Comparison of ENCODE assay signal across 18 cellular contexts in the genomic region with DNA sequence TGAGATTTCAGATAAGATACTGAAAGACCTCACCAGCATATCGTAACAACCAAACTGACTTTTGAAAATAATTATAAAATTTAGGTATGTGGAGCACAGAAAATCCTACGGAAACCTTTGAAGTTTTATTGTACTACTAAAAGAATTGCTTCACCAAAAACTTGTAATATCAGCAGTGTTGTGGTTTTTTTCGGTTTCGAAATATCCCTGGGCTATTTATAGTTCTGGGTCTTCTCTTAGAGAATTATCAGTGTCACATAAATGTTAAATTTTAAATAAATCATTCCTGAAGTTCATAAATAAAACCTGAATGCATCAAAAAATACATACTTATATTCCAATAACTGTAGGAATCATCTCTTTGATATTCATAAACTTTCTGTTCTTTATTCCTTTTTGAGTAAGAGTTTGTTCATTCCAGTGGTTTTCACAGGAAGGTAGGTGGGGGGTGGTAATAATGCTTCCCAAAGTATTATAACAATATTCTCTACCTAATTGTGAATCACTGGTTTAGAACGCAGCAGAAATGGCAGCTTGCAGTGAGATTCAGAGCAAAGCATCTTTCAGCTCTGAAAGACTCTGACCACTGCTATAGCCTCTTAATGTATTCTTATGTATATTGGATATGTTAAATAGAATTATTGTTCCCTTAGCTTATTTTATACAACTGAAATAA.
DNase-seq lines count a peak whose midpoint lies in the region; ATAC-seq, FAIRE-seq and TF ChIP-seq lines count a peak whose summit lies in the region.
"Had no signal": no experiment of that assay in that cellular context is flagged by ENCODE, and none has a peak within 500 bp of the region (broad histone marks: within the 10 kb centered on the region; RNA-seq: fewer than 3 reads in every experiment).

No MANE protein-coding gene starts in this region.

- H3F3A ChIP-seq in PC-3 (ENCODE audit: low read length, unreplicated experiment) = no peaks in the 10 kb centered on the region

- TF ChIP-seq POLR2A in Peyer's patch (IDR thresholded peaks at IDR 0.05) = no peak

- no peak overlapping the region for H2AFZ ChIP-seq in PC-3 (ENCODE audit: low read length)

- H3K4me1 ChIP-seq in PC-3 (ENCODE audit: insufficient read depth, low read length) = peaks cover 13% of the 10 kb centered on the region
- H3K4me1 ChIP-seq in small intestine (ENCODE audit: control insufficient read depth in 2 of 2, insufficient read depth in 1 of 2, low read depth in 1 of 2, low read length in 1 of 2) = no peaks in the 10 kb centered on the region
- H3K4me1 ChIP-seq in Peyer's patch = peaks cover 0 to 7% (median 0%) of the 10 kb centered on the region in 4 donors
- H3K4me1 ChIP-seq: ascending aorta, uterus had no signal

- no peak for FAIRE-seq in small intestine (lab: Jason Lieb, UNC)

- H3K36me3 ChIP-seq in PC-3 (ENCODE audit: low read depth, low read length) (no peaks in the 10 kb centered on the region), small intestine (ENCODE audit: control insufficient read depth in 2 of 2, insufficient read depth in 2 of 2, low read length in 2 of 2) (no peaks in the 10 kb centered on the region), Peyer's patch (no peaks in the 10 kb centered on the region)
- H3K36me3 ChIP-seq: ascending aorta, heart right ventricle, uterus had no signal

- no peaks in the 10 kb centered on the region for H3K79me2 ChIP-seq in PC-3 (ENCODE audit: low read length)

- H3K36me3 Mint-ChIP-seq in natural killer cell = no peaks in the 10 kb centered on the region
- H3K36me3 Mint-ChIP-seq in natural killer cell treated with Interleukin-12 subunit alpha and Interleukin-12 subunit beta and Interleukin-15 and Interleukin-18, amount 100 ng/mL, for 72 hours = no peaks in the 10 kb centered on the region

- ATAC-seq in natural killer cell (no peak), PC-3 (no peak), HG02678 (IDR thresholded peaks at IDR 0.05; ENCODE audit: unreplicated experiment) (no peak)
- ATAC-seq in natural killer cell treated with Interleukin-12 subunit alpha and Interleukin-12 subunit beta and Interleukin-15 and Interleukin-18, amount 100 ng/mL, for 72 hours = no peak
- ATAC-seq: heart right ventricle had no signal

- peaks cover 42 to 44% of the 10 kb centered on the region in 2 donors for H3K4me1 Mint-ChIP-seq in natural killer cell
- H3K4me1 Mint-ChIP-seq in natural killer cell treated with Interleukin-12 subunit alpha and Interleukin-12 subunit beta and Interleukin-15 and Interleukin-18, amount 100 ng/mL, for 72 hours (ENCODE audit: low read depth in 2 of 2) = peaks cover 23 to 25% of the 10 kb centered on the region in 2 donors

- no peaks in the 10 kb centered on the region for H4K20me1 ChIP-seq in PC-3 (ENCODE audit: low read length)

- intact Hi-C loops in natural killer cell (cut with micrococcal nuclease) = no loop called here
- intact Hi-C loops in PC-3 (cut with micrococcal nuclease) = no loop called here

- 0 out of 2 replicates have a peak overlapping the region, but pooled peaks have one; percentile 1 for H3K4me2 ChIP-seq in PC-3 (ENCODE audit: low read length)

- H3K27ac ChIP-seq in PC-3 (ENCODE audit: low read length) (no peak overlapping the region), small intestine (ENCODE audit: low read depth in 1 of 2, low read length in 1 of 2) (no peak overlapping the region), Peyer's patch (no peak overlapping the region)
- H3K27ac ChIP-seq: ascending aorta, heart right ventricle, uterus had no signal

- H3K9ac ChIP-seq in PC-3 (ENCODE audit: low read length) = no peak overlapping the region

- H3K9me3 ChIP-seq in PC-3 (ENCODE audit: low read length) (no peaks in the 10 kb centered on the region), small intestine (ENCODE audit: control insufficient read depth, low read depth) (no peaks in the 10 kb centered on the region), Peyer's patch (no peaks in the 10 kb centered on the region)
- H3K9me3 ChIP-seq: ascending aorta, heart right ventricle, uterus had no signal

- CTCF ChIA-PET in PC-3 (lab: Charles Lee) = no interaction called here

- peak overlapping the region; percentile 60 for H3K4me3 Mint-ChIP-seq in natural killer cell
- H3K4me3 Mint-ChIP-seq in natural killer cell treated with Interleukin-12 subunit alpha and Interleukin-12 subunit beta and Interleukin-15 and Interleukin-18, amount 100 ng/mL, for 72 hours = no peak overlapping the region
- H3K4me3 Mint-ChIP-seq: activated T-helper 1 cell treated with anti-CD3 and anti-CD28 coated beads, Interleukin-12 subunit alpha, Interleukin-12 subunit beta, Interleukin-2, Interleukin-4 antibody, amounts not matched to agents 30 ng/mL and 10 ng/mL and 1 ng/mL, durations not matched to agents 14 hours and 24 hours and 36 hours had no signal

- H3K27me3 Mint-ChIP-seq in natural killer cell (ENCODE audit: low read depth in 2 of 2) = no peaks in the 10 kb centered on the region
- H3K27me3 Mint-ChIP-seq in natural killer cell treated with Interleukin-12 subunit alpha and Interleukin-12 subunit beta and Interleukin-15 and Interleukin-18, amount 100 ng/mL, for 72 hours = no peaks in the 10 kb centered on the region

- H3K4me3 ChIP-seq in PC-3 (ENCODE audit: low read length) (no peak overlapping the region), fibroblast of mammary gland (ENCODE audit: control insufficient read depth, low read depth, low read length) (no peak overlapping the region), small intestine (ENCODE audit: low read depth in 1 of 2, low read length in 2 of 2) (no peak overlapping the region), Peyer's patch (no peak overlapping the region)
- H3K4me3 ChIP-seq: ascending aorta, heart right ventricle, uterus had no signal

- H3K27me3 ChIP-seq in PC-3 (ENCODE audit: low read length) = no peaks in the 10 kb centered on the region
- no peaks in the 10 kb centered on the region for H3K27me3 ChIP-seq in small intestine (ENCODE audit: control insufficient read depth in 2 of 2, insufficient read depth in 2 of 2, low read length in 2 of 2)
- no peaks in the 10 kb centered on the region for H3K27me3 ChIP-seq in Peyer's patch
- H3K27me3 ChIP-seq: ascending aorta, heart right ventricle, uterus had no signal

- no peaks in the 10 kb centered on the region for H3K9me2 ChIP-seq in PC-3 (replicated peaks; ENCODE audit: low read length)

- no peak overlapping the region for H3K27ac Mint-ChIP-seq in natural killer cell
- peak overlapping the region in 1 of 2 donors; percentile 31 for H3K27ac Mint-ChIP-seq in natural killer cell treated with Interleukin-12 subunit alpha and Interleukin-12 subunit beta and Interleukin-15 and Interleukin-18, amount 100 ng/mL, for 72 hours
- H3K27ac Mint-ChIP-seq: activated T-helper 1 cell treated with anti-CD3 and anti-CD28 coated beads, Interleukin-12 subunit alpha, Interleukin-12 subunit beta, Interleukin-2, Interleukin-4 antibody, amounts not matched to agents 30 ng/mL and 10 ng/mL and 1 ng/mL, durations not matched to agents 14 hours and 24 hours and 36 hours had no signal

- DNase-seq in natural killer cell (no peak), PC-3 (peak; percentile 40), fibroblast of mammary gland (ENCODE audit: low read depth) (peak; percentile 58), small intestine (no peak), mesenteric fat pad (ENCODE audit: low spot score) (no peak), Peyer's patch (no peak)
- DNase-seq in natural killer cell treated with Interleukin-12 subunit alpha and Interleukin-12 subunit beta and Interleukin-15 and Interleukin-18, amount 100 ng/mL, for 72 hours (ENCODE audit: low spot score) = no peak
- DNase-seq: activated CD4-positive, alpha-beta T cell treated with anti-CD3 and anti-CD28 coated beads for 48 hours; DMS 273 treated with DMSO at 0.1 percent for 48 hours; H7; heart right ventricle; NCI-H1694 treated with DMSO at 0.1 percent for 48 hours; stimulated activated CD8-positive, alpha-beta memory T cell treated with anti-CD3 and anti-CD28 coated beads, Interleukin-4, amount 100 ng/mL, for 48 hours; T-helper 1 cell; uterus had no signal

- no peak for TF ChIP-seq CTCF in natural killer cell (IDR thresholded peaks at IDR 0.05)
- TF ChIP-seq CTCF in PC-3 (conservative IDR thresholded peaks at IDR 0.05; ENCODE audit: low read depth, low read length) = no peak
- TF ChIP-seq CTCF in fibroblast of mammary gland (conservative IDR thresholded peaks at IDR 0.05; ENCODE audit: control insufficient read depth, insufficient read depth, low read depth, low read length) = no peak
- TF ChIP-seq CTCF in Peyer's patch (IDR thresholded peaks at IDR 0.05) = no peak

- POLR2A ChIA-PET in PC-3 (lab: Charles Lee; ENCODE audit: unreplicated experiment) = no interaction called here

- 69 to 85% (median 76%) methylated on average over 5 of the region's 5 CpGs for WGBS in small intestine, 3 donors

- BruUV-seq in PC-3 (replicated peaks; lab: Mats Ljungman, UMichigan) = no TSS peak

- no peaks in the 10 kb centered on the region for H3K9me3 Mint-ChIP-seq in natural killer cell
- H3K9me3 Mint-ChIP-seq in natural killer cell treated with Interleukin-12 subunit alpha and Interleukin-12 subunit beta and Interleukin-15 and Interleukin-18, amount 100 ng/mL, for 72 hours = no peaks in the 10 kb centered on the region
- H3K9me3 Mint-ChIP-seq: activated T-helper 1 cell treated with anti-CD3 and anti-CD28 coated beads, Interleukin-12 subunit alpha, Interleukin-12 subunit beta, Interleukin-2, Interleukin-4 antibody, amounts not matched to agents 30 ng/mL and 10 ng/mL and 1 ng/mL, durations not matched to agents 14 hours and 24 hours and 36 hours had no signal

Comparison
In these comparisons a context has a peak if more than half of its experiments do, and no peak if none do; other contexts are left out.
1. DNase-seq: peak in PC-3 (single experiment) and fibroblast of mammary gland (single experiment); none in natural killer cell (single experiment), natural killer cell treated with Interleukin-12 subunit alpha and Interleukin-12 subunit beta and Interleukin-15 and Interleukin-18, amount 100 ng/mL, for 72 hours (single experiment), small intestine (single experiment), mesenteric fat pad (single experiment) and Peyer's patch (0 of 3).